ENCODE assay signal across 34 cellular contexts in the genomic region with DNA sequence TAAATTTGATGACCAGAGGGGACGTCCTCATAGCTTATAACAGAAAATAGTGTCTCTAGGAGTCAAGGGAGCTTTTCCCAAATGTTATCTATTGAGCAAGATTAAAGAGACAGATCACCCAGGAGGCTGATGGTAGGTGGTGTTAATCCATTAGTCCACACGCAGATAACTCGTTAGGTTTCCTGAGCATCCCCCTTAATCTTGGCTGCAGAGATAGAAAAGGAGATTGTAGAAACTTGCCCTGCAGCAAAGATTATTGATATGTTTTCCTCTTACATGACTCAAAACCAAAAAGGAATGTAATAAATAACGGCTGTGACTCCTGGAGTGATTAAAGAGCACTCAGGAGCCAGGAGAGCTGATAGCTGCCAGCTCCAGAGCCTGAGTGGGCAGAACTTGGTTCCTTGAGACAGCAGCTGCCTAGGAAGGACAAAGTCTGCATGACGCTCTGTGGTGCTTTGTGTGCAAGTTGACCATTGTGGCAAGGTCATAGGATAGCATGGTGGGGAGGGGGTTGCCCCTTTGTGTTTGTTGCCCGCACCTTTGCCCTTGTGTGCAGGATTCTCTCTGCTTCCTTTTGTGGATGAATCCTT.
DNase-seq lines count a peak whose midpoint lies in the region; ATAC-seq, FAIRE-seq and TF ChIP-seq lines count a peak whose summit lies in the region.
"Had no signal": no experiment of that assay in that cellular context is flagged by ENCODE, and none has a peak within 500 bp of the region (broad histone marks: within the 10 kb centered on the region; RNA-seq: fewer than 3 reads in every experiment).

No MANE protein-coding gene starts in this region.

- no peak overlapping the region for H3K27ac Mint-ChIP-seq in activated CD4-positive, alpha-beta T cell treated with anti-CD3 and anti-CD28 coated beads, Interleukin-2, amount 10 ng/mL, durations not matched to agents 7 days and 5 days
- H3K27ac Mint-ChIP-seq: activated CD4-positive, alpha-beta memory T cell treated with anti-CD3 and anti-CD28 coated beads for 36 hours; activated naive CD4-positive, alpha-beta T cell treated with anti-CD3 and anti-CD28 coated beads, Interleukin-2, amount 10 ng/mL, durations not matched to agents 7 days and 5 days; immature natural killer cell; natural killer cell treated with Interleukin-12 subunit alpha and Interleukin-12 subunit beta and Interleukin-15 and Interleukin-18, amount 100 ng/mL, for 72 hours; T-cell; type B pancreatic cell had no signal

- H4K91ac ChIP-seq in H1 (replicated peaks; ENCODE audit: insufficient read length, low read length), result no peak overlapping the region

- H3K23me2 ChIP-seq in H1 (ENCODE audit: low read depth, low read length), result no peaks in the 10 kb centered on the region

- no peak for DNase-seq in left ventricle myocardium superior
- no peak for DNase-seq in left ventricle myocardium inferior
- no peak for DNase-seq in H1 (ENCODE audit: low read depth in 1 of 2, low spot score in 2 of 2)
- DNase-seq in mucosa of descending colon, result no peak
- no peak for DNase-seq in activated CD4-positive, alpha-beta T cell treated with anti-CD3 and anti-CD28 coated beads, Interleukin-2, amount 10 ng/mL, durations not matched to agents 7 days and 5 days
- DNase-seq: activated CD4-positive, alpha-beta memory T cell treated with anti-CD3 and anti-CD28 coated beads for 36 hours; activated CD8-positive, alpha-beta memory T cell treated with anti-CD3 and anti-CD28 coated beads, Interleukin-2, amount 50 U/mL, for 48 hours; activated naive CD4-positive, alpha-beta T cell treated with anti-CD3 and anti-CD28 coated beads, Interleukin-2, amount 10 ng/mL, durations not matched to agents 7 days and 5 days; COR-L47; DND-41; hippocampal formation; immature natural killer cell; Kasumi-1; midbrain; MV-4-11; NCI-H146; NCI-H2171; NCI-H510A treated with DMSO at 0.1 percent for 48 hours; Peyer's patch; stimulated activated CD4-positive, alpha-beta T cell treated with anti-CD3 and anti-CD28 coated beads, Interleukin-1b, Interleukin-23, amount 100 ng/mL, for 48 hours; T-cell had no signal

- no peaks in the 10 kb centered on the region for H3K9me3 Mint-ChIP-seq in activated CD4-positive, alpha-beta T cell treated with anti-CD3 and anti-CD28 coated beads, Interleukin-2, amount 10 ng/mL, durations not matched to agents 7 days and 5 days
- H3K9me3 Mint-ChIP-seq: activated CD4-positive, alpha-beta memory T cell treated with anti-CD3 and anti-CD28 coated beads for 36 hours; activated naive CD4-positive, alpha-beta T cell treated with anti-CD3 and anti-CD28 coated beads, Interleukin-2, amount 10 ng/mL, durations not matched to agents 7 days and 5 days; T-cell; type B pancreatic cell had no signal

- H3K36me3 Mint-ChIP-seq in activated CD4-positive, alpha-beta T cell treated with anti-CD3 and anti-CD28 coated beads, Interleukin-2, amount 10 ng/mL, durations not matched to agents 7 days and 5 days (ENCODE audit: low read depth), result no peaks in the 10 kb centered on the region
- H3K36me3 Mint-ChIP-seq: activated CD4-positive, alpha-beta memory T cell treated with anti-CD3 and anti-CD28 coated beads for 36 hours; activated naive CD4-positive, alpha-beta T cell treated with anti-CD3 and anti-CD28 coated beads, Interleukin-2, amount 10 ng/mL, durations not matched to agents 7 days and 5 days; immature natural killer cell; natural killer cell treated with Interleukin-12 subunit alpha and Interleukin-12 subunit beta and Interleukin-15 and Interleukin-18, amount 100 ng/mL, for 72 hours; T-cell had no signal

- H4K5ac ChIP-seq in H1 (ENCODE audit: insufficient read length, low read depth, low read length), result no peak overlapping the region

- H3K79me2 ChIP-seq in H1 (ENCODE audit: control insufficient read depth in 1 of 2, insufficient read depth in 2 of 2, low read length in 2 of 2), result peaks cover 0 to 91% of the 10 kb centered on the region in 2 experiments; a peak in 3 of 4 replicates

- H3K4me2 ChIP-seq in H1 (ENCODE audit: insufficient read depth in 1 of 2, low read depth in 2 of 2, low read length in 2 of 2), result no peak overlapping the region
- H3K4me2 ChIP-seq: BLaER1 treated with 17β-estradiol and CSF1 and Interleukin-3, amounts not matched to agents 10 nM and 100 nM had no signal

- no peak for TF ChIP-seq RAD21 in H1 (IDR thresholded peaks at IDR 0.05 in 1 of 2, conservative IDR thresholded peaks at IDR 0.05 in 1 of 2; ENCODE audit: low read depth in 2 of 2, low read length in 2 of 2)

- TF ChIP-seq POLR2A in H1 (IDR thresholded peaks at IDR 0.05; ENCODE audit: control extremely low read depth in 1 of 2, low read depth in 2 of 2, low read length in 2 of 2), result no peak

- H3K23ac ChIP-seq in H1 (ENCODE audit: insufficient read length), result no peak overlapping the region

- H4K20me1 ChIP-seq in H1 (replicated peaks in 1 of 2; ENCODE audit: control insufficient read depth in 1 of 2, insufficient read depth in 2 of 2, low read length in 2 of 2), result peaks cover 8 to 11% of the 10 kb centered on the region in 2 experiments

- H3K9me3 ChIP-seq in left ventricle myocardium inferior (replicated peaks) (no peaks in the 10 kb centered on the region), H1 (ENCODE audit: insufficient read depth in 2 of 2, low read depth in 1 of 2, low read length in 1 of 2) (no peaks in the 10 kb centered on the region), mesodermal cell (ENCODE audit: control insufficient read depth, low read length) (no peaks in the 10 kb centered on the region), mucosa of descending colon (no peaks in the 10 kb centered on the region)
- H3K9me3 ChIP-seq: BLaER1 treated with 17β-estradiol and CSF1 and Interleukin-3, amounts not matched to agents 10 nM and 100 nM; Peyer's patch had no signal

- H3K18ac ChIP-seq in H1 (ENCODE audit: extremely low read depth, low read length), result no peak overlapping the region

- H3K36me3 ChIP-seq in left ventricle myocardium inferior (no peaks in the 10 kb centered on the region), H1 (ENCODE audit: control insufficient read depth in 2 of 4, insufficient read depth in 4 of 4, low read length in 3 of 4) (no peaks in the 10 kb centered on the region), mesodermal cell (ENCODE audit: control insufficient read depth, insufficient read depth, low read length) (no peaks in the 10 kb centered on the region), mucosa of descending colon (ENCODE audit: low read depth) (no peaks in the 10 kb centered on the region)

- no peaks in the 10 kb centered on the region for H3K4me1 Mint-ChIP-seq in activated CD4-positive, alpha-beta T cell treated with anti-CD3 and anti-CD28 coated beads, Interleukin-2, amount 10 ng/mL, durations not matched to agents 7 days and 5 days
- H3K4me1 Mint-ChIP-seq: activated naive CD4-positive, alpha-beta T cell treated with anti-CD3 and anti-CD28 coated beads, Interleukin-2, amount 10 ng/mL, durations not matched to agents 7 days and 5 days; immature natural killer cell; T-cell had no signal

- H4K8ac ChIP-seq in H1 (ENCODE audit: extremely low read depth, insufficient read depth, low read length), result no peak overlapping the region

- ATAC-seq in left ventricle myocardium superior, result peak; percentile 10
- ATAC-seq in GM18909 (IDR thresholded peaks at IDR 0.05; ENCODE audit: poor library complexity, unreplicated experiment), result no peak
- no peak for ATAC-seq in mucosa of descending colon
- ATAC-seq in GM18502 (IDR thresholded peaks at IDR 0.05; ENCODE audit: poor library complexity, unreplicated experiment), result no peak
- ATAC-seq: activated CD4-positive, CD25-positive, alpha-beta regulatory T cell treated with anti-CD3 and anti-CD28 coated beads, Interleukin-2, amount 50 U/mL, for 24 hours; esophagus mucosa; left lobe of liver; natural killer cell treated with Interleukin-12 subunit alpha and Interleukin-12 subunit beta and Interleukin-15 and Interleukin-18, amount 100 ng/mL, for 72 hours; T-cell had no signal

- H3K27me3 ChIP-seq in left ventricle myocardium inferior (ENCODE audit: low read depth), result no peaks in the 10 kb centered on the region
- no peaks in the 10 kb centered on the region for H3K27me3 ChIP-seq in H1 (replicated peaks in 1 of 4; ENCODE audit: control insufficient read depth in 3 of 4, extremely low read depth in 1 of 4, insufficient read depth in 3 of 4, low read length in 3 of 4)
- H3K27me3 ChIP-seq: BLaER1 treated with 17β-estradiol and CSF1 and Interleukin-3, amounts not matched to agents 10 nM and 100 nM; Peyer's patch had no signal

- no peaks in the 10 kb centered on the region for H3K27me3 Mint-ChIP-seq in activated CD4-positive, alpha-beta T cell treated with anti-CD3 and anti-CD28 coated beads, Interleukin-2, amount 10 ng/mL, durations not matched to agents 7 days and 5 days
- H3K27me3 Mint-ChIP-seq: activated CD4-positive, alpha-beta memory T cell treated with anti-CD3 and anti-CD28 coated beads for 36 hours; activated naive CD4-positive, alpha-beta T cell treated with anti-CD3 and anti-CD28 coated beads, Interleukin-2, amount 10 ng/mL, durations not matched to agents 7 days and 5 days; natural killer cell treated with Interleukin-12 subunit alpha and Interleukin-12 subunit beta and Interleukin-15 and Interleukin-18, amount 100 ng/mL, for 72 hours had no signal

- no peak overlapping the region; the same call in 1 of the 2 replicates for H2BK5ac ChIP-seq in H1 (ENCODE audit: low read depth, low read length)

- no peak overlapping the region; the same call in 1 of the 2 replicates for H2BK12ac ChIP-seq in H1 (ENCODE audit: low read depth, low read length)

- CTCF ChIA-PET in H1 (lab: Charles Lee; ENCODE audit: partially characterized antibody), result interaction anchor here (1.1 to 1.8 kb wide), 2 partner anchors 12 to 391 kb away, joined by 3 to 5 read pairs; no protein-coding TSS in a partner anchor
- CTCF ChIA-PET in activated CD4-positive, alpha-beta T cell treated with anti-CD3 and anti-CD28 coated beads, Interleukin-2, amount 10 ng/mL, durations not matched to agents 7 days and 5 days (lab: Charles Lee), result no interaction called here

- no peak overlapping the region for H2AFZ ChIP-seq in H1 (ENCODE audit: low read length)

- no peak overlapping the region for H3K14ac ChIP-seq in H1 (ENCODE audit: insufficient read length)

- H3K4me1 ChIP-seq in left ventricle myocardium inferior (peaks cover 34% of the 10 kb centered on the region), H1 (replicated peaks in 1 of 4; ENCODE audit: control insufficient read depth in 3 of 4, insufficient read depth in 4 of 4, low read length in 3 of 4) (peaks cover 0 to 14% (median 8%) of the 10 kb centered on the region in 4 experiments; a peak in 4 of 7 replicates), mesodermal cell (ENCODE audit: control insufficient read depth, insufficient read depth, low read length, poor library complexity, severe bottlenecking) (peaks cover 7% of the 10 kb centered on the region), mucosa of descending colon (ENCODE audit: low read depth) (no peaks in the 10 kb centered on the region)

- H2BK15ac ChIP-seq in H1 (ENCODE audit: low read length), result 0 out of 2 replicates have a peak overlapping the region, but pooled peaks have one; percentile 31

- peaks cover 8% of the 10 kb centered on the region for H3K79me1 ChIP-seq in H1 (ENCODE audit: low read depth, low read length)

- no peak for FAIRE-seq in H1 (lab: Jason Lieb, UNC)
- FAIRE-seq: bronchial epithelial cell, frontal cortex had no signal

- no peak overlapping the region for H3K56ac ChIP-seq in H1 (replicated peaks; ENCODE audit: insufficient read length, low read depth, low read length)

- H2BK120ac ChIP-seq in H1 (replicated peaks; ENCODE audit: low read depth, low read length), result no peak overlapping the region

- no peak for TF ChIP-seq EP300 in H1 (IDR thresholded peaks at IDR 0.05; ENCODE audit: borderline replicate concordance in 1 of 2, low read depth in 2 of 2, low read length in 2 of 2)

- peak overlapping the region; percentile 75; the same call in 1 of the 2 replicates for H2AK5ac ChIP-seq in H1 (ENCODE audit: low read depth, low read length)

- no peak overlapping the region for H3K4ac ChIP-seq in H1 (replicated peaks; ENCODE audit: insufficient read length, low read depth, low read length)

- no peak overlapping the region for H2BK20ac ChIP-seq in H1 (ENCODE audit: low read length)

- intact Hi-C loops in left ventricle myocardium superior (cut with micrococcal nuclease), result no loop called here
- intact Hi-C loops in left ventricle myocardium inferior (cut with micrococcal nuclease), result no loop called here
- intact Hi-C loops in mucosa of descending colon (cut with DNase I, micrococcal nuclease), result no loop called here

- POLR2A ChIA-PET in H1 (lab: Charles Lee; ENCODE audit: partially characterized antibody), result interaction anchor here (1.1 kb wide), 1 partner anchor 18 kb away, joined by 3 read pairs; no protein-coding TSS in a partner anchor
- POLR2A ChIA-PET in activated CD4-positive, alpha-beta T cell treated with anti-CD3 and anti-CD28 coated beads, Interleukin-2, amount 10 ng/mL, durations not matched to agents 7 days and 5 days (lab: Charles Lee), result no interaction called here

- H3K27ac ChIP-seq in left ventricle myocardium inferior (replicated peaks), result no peak overlapping the region
- no peak overlapping the region for H3K27ac ChIP-seq in H1 (ENCODE audit: low read depth, low read length)
- H3K27ac ChIP-seq in mesodermal cell (ENCODE audit: low read depth, low read length, severe bottlenecking), result peak overlapping the region; percentile 39
- H3K27ac ChIP-seq: BLaER1 treated with 17β-estradiol and CSF1 and Interleukin-3, amounts not matched to agents 10 nM and 100 nM; coronary artery; Peyer's patch; skin epidermis had no signal

- no peak overlapping the region for H3K4me3 Mint-ChIP-seq in activated CD4-positive, alpha-beta T cell treated with anti-CD3 and anti-CD28 coated beads, Interleukin-2, amount 10 ng/mL, durations not matched to agents 7 days and 5 days
- H3K4me3 Mint-ChIP-seq: activated CD4-positive, alpha-beta memory T cell treated with anti-CD3 and anti-CD28 coated beads for 36 hours; activated naive CD4-positive, alpha-beta T cell treated with anti-CD3 and anti-CD28 coated beads, Interleukin-2, amount 10 ng/mL, durations not matched to agents 7 days and 5 days; immature natural killer cell; natural killer cell treated with Interleukin-12 subunit alpha and Interleukin-12 subunit beta and Interleukin-15 and Interleukin-18, amount 100 ng/mL, for 72 hours; T-cell; type B pancreatic cell had no signal

- H3K9ac ChIP-seq in H1 (replicated peaks in 1 of 4; ENCODE audit: extremely low read depth in 1 of 4, low read depth in 3 of 4, low read length in 3 of 4), result no peak overlapping the region; a peak in 1 of 7 replicates
- H3K9ac ChIP-seq: BLaER1 treated with 17β-estradiol and CSF1 and Interleukin-3, amounts not matched to agents 10 nM and 100 nM had no signal

- H3K4me3 ChIP-seq in left ventricle myocardium inferior (no peak overlapping the region), H1 (ENCODE audit: extremely low read depth in 1 of 4, insufficient read depth in 2 of 4, low read depth in 3 of 4, low read length in 4 of 4) (no peak overlapping the region), mesodermal cell (ENCODE audit: extremely low read depth, insufficient read depth, low read length, poor library complexity, severe bottlenecking) (no peak overlapping the region), mucosa of descending colon (no peak overlapping the region)
- H3K4me3 ChIP-seq: BLaER1 treated with 17β-estradiol and CSF1 and Interleukin-3, amounts not matched to agents 10 nM and 100 nM; coronary artery; Peyer's patch; skin epidermis had no signal

- 78% methylated on average over 6 of the region's 6 CpGs; no CpG with 5 or more reads in 1 of the 2 experiments for WGBS in H1 (ENCODE audit: extremely low coverage in 1 of 2, insufficient coverage in 1 of 2, insufficient read length in 1 of 2, insufficient replicate concordance in 2 of 2, low coverage in 1 of 2, low lambda C conversion rate in 2 of 2, missing lambda C conversion rate in 1 of 2), 2 experiments
- 83 to 92% methylated on average over 2 to 3 of the region's 6 CpGs for WGBS in mesodermal cell (ENCODE audit: insufficient coverage in 2 of 2), 2 experiments

- no peak for TF ChIP-seq CTCF in left ventricle myocardium inferior (IDR thresholded peaks at IDR 0.05; ENCODE audit: borderline replicate concordance)
- TF ChIP-seq CTCF in H1 (IDR thresholded peaks at IDR 0.05; ENCODE audit: control extremely low read depth in 1 of 3, insufficient read depth in 1 of 3, low read depth in 1 of 3, low read length in 3 of 3), result no peak
- no peak for TF ChIP-seq CTCF in mucosa of descending colon (IDR thresholded peaks at IDR 0.05)
